ENCODE assay signal across 23 cellular contexts in the genomic region with DNA sequence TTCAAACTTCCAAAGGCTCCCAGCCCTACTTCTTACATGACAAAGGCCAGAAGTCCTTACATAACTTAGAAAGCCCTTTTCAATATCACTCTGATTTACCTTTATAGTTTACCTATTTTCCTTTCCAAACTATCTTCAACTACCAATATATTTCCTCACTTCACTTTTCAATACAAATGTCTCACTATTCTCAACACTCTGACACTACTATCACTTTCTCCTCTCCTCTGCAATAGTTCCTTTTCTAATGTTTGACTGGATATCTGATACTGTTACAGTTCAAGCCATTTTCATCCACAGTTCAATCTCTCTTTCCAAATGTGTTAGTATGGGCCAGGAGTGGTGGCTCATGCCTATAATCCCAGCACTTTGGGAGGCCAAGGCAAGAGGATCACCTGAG. TPM values are rescaled to one million over a fixed set of nuclear protein-coding genes. Genes with fewer than 3 reads are reported as not detected.
A peak's percentile ranks its signal among the peaks of the same experiment; 100 is the strongest.
DNase-seq lines count a peak whose midpoint lies in the region; ATAC-seq lines count a peak whose summit lies in the region.
"Had no signal": no experiment of that assay in that cellular context is flagged by ENCODE, and none has a peak within 500 bp of the region (broad histone marks: within the 10 kb centered on the region; RNA-seq: fewer than 3 reads in every experiment).

No MANE protein-coding gene starts in this region.

- H3K27me3 ChIP-seq in BLaER1 treated with 17β-estradiol and CSF1 and Interleukin-3, amounts not matched to agents 10 nM and 100 nM, result no peaks in the 10 kb centered on the region
- no peaks in the 10 kb centered on the region for H3K27me3 ChIP-seq in CD8-positive, alpha-beta memory T cell (ENCODE audit: insufficient read depth, low read length, poor library complexity, severe bottlenecking)
- no peaks in the 10 kb centered on the region for H3K27me3 ChIP-seq in iPS-18a (ENCODE audit: control insufficient read depth, insufficient read depth, low read length)
- H3K27me3 ChIP-seq: gastroesophageal sphincter, neutrophil, stomach, tibial artery had no signal

- H3K4me1 ChIP-seq in BLaER1 treated with 17β-estradiol and CSF1 and Interleukin-3, amounts not matched to agents 10 nM and 100 nM, result peaks cover 23 to 39% (median 33%) of the 10 kb centered on the region in 10 experiments
- peaks cover 36% of the 10 kb centered on the region for H3K4me1 ChIP-seq in CD8-positive, alpha-beta memory T cell (ENCODE audit: insufficient read depth, low read length)
- peaks cover 39% of the 10 kb centered on the region for H3K4me1 ChIP-seq in iPS-18a (ENCODE audit: control insufficient read depth, low read depth, low read length)

- no peaks in the 10 kb centered on the region for H3K9me3 Mint-ChIP-seq in CD8-positive, alpha-beta memory T cell
- no peaks in the 10 kb centered on the region for H3K9me3 Mint-ChIP-seq in activated T-helper 2 cell treated with anti-CD3 and anti-CD28 coated beads, Interferon-gamma antibody, Interleukin-2, Interleukin-4, amounts not matched to agents 10 μg/mL and 5 μg/mL and 100 μg/mL, durations not matched to agents 14 hours and 24 hours and 36 hours
- H3K9me3 Mint-ChIP-seq: activated CD4-positive, alpha-beta T cell treated with anti-CD3 and anti-CD28 coated beads, Interleukin-2, amount 10 ng/mL, durations not matched to agents 7 days and 5 days; dendritic cell treated with granulocyte-macrophage colony-stimulating factor and Interleukin-4, amounts not matched to agents 40 ng/mL and 50 ng/mL, for 4 days had no signal

- no peaks in the 10 kb centered on the region for H3K27me3 Mint-ChIP-seq in CD8-positive, alpha-beta memory T cell
- H3K27me3 Mint-ChIP-seq in activated T-helper 2 cell treated with anti-CD3 and anti-CD28 coated beads, Interferon-gamma antibody, Interleukin-2, Interleukin-4, amounts not matched to agents 10 μg/mL and 5 μg/mL and 100 μg/mL, durations not matched to agents 14 hours and 24 hours and 36 hours (ENCODE audit: low read depth), result no peaks in the 10 kb centered on the region
- H3K27me3 Mint-ChIP-seq: activated CD4-positive, alpha-beta T cell treated with anti-CD3 and anti-CD28 coated beads, Interleukin-2, amount 10 ng/mL, durations not matched to agents 7 days and 5 days; dendritic cell treated with granulocyte-macrophage colony-stimulating factor and Interleukin-4, amounts not matched to agents 40 ng/mL and 50 ng/mL, for 4 days had no signal

- ATAC-seq in GM21576 (IDR thresholded peaks at IDR 0.05; ENCODE audit: unreplicated experiment), result no peak
- ATAC-seq: gastroesophageal sphincter, mucosa of descending colon, psoas muscle had no signal

- peaks cover 48 to 74% (median 65%) of the 10 kb centered on the region in 11 experiments for H3K36me3 ChIP-seq in BLaER1 treated with 17β-estradiol and CSF1 and Interleukin-3, amounts not matched to agents 10 nM and 100 nM
- peaks cover 5% of the 10 kb centered on the region for H3K36me3 ChIP-seq in CD8-positive, alpha-beta memory T cell (ENCODE audit: insufficient read depth, low read length)
- H3K36me3 ChIP-seq in iPS-18a (ENCODE audit: control insufficient read depth, low read depth, low read length), result peaks cover 23% of the 10 kb centered on the region

- no peaks in the 10 kb centered on the region for H3K9me3 ChIP-seq in BLaER1 treated with 17β-estradiol and CSF1 and Interleukin-3, amounts not matched to agents 10 nM and 100 nM (replicated peaks in 1 of 11)
- no peaks in the 10 kb centered on the region for H3K9me3 ChIP-seq in CD8-positive, alpha-beta memory T cell (ENCODE audit: low read length)
- H3K9me3 ChIP-seq in iPS-18a (ENCODE audit: control insufficient read depth, low read depth, low read length), result no peaks in the 10 kb centered on the region
- H3K9me3 ChIP-seq: gastroesophageal sphincter, mucosa of descending colon, neutrophil, psoas muscle, stomach, tibial artery had no signal

- peak overlapping the region in 2 of 7 donors; percentile 1 to 13 for H3K4me3 Mint-ChIP-seq in CD8-positive, alpha-beta memory T cell
- no peak overlapping the region for H3K4me3 Mint-ChIP-seq in activated T-helper 2 cell treated with anti-CD3 and anti-CD28 coated beads, Interferon-gamma antibody, Interleukin-2, Interleukin-4, amounts not matched to agents 10 μg/mL and 5 μg/mL and 100 μg/mL, durations not matched to agents 14 hours and 24 hours and 36 hours (ENCODE audit: low read depth)
- H3K4me3 Mint-ChIP-seq: dendritic cell treated with granulocyte-macrophage colony-stimulating factor and Interleukin-4, amounts not matched to agents 40 ng/mL and 50 ng/mL, for 4 days had no signal

- no peak overlapping the region for H3K27ac ChIP-seq in BLaER1 treated with 17β-estradiol and CSF1 and Interleukin-3, amounts not matched to agents 10 nM and 100 nM
- H3K27ac ChIP-seq in CD8-positive, alpha-beta memory T cell (ENCODE audit: low read depth, low read length), result no peak overlapping the region
- H3K27ac ChIP-seq in iPS-18a (ENCODE audit: low read length), result no peak overlapping the region
- H3K27ac ChIP-seq: gastroesophageal sphincter, neutrophil, psoas muscle, stomach, tibial artery had no signal

- H3K4me1 Mint-ChIP-seq in CD8-positive, alpha-beta memory T cell, result peaks cover 47 to 66% (median 52%) of the 10 kb centered on the region in 3 donors
- H3K4me1 Mint-ChIP-seq in activated T-helper 2 cell treated with anti-CD3 and anti-CD28 coated beads, Interferon-gamma antibody, Interleukin-2, Interleukin-4, amounts not matched to agents 10 μg/mL and 5 μg/mL and 100 μg/mL, durations not matched to agents 14 hours and 24 hours and 36 hours (ENCODE audit: low read depth), result peaks cover 32% of the 10 kb centered on the region

- intact Hi-C loops in activated T-helper 2 cell treated with anti-CD3 and anti-CD28 coated beads, Interferon-gamma antibody, Interleukin-2, Interleukin-4, amounts not matched to agents 10 μg/mL and 5 μg/mL and 100 μg/mL, durations not matched to agents 14 hours and 24 hours and 36 hours (cut with micrococcal nuclease), result no loop called here

- H3K4me2 ChIP-seq in BLaER1 treated with 17β-estradiol and CSF1 and Interleukin-3, amounts not matched to agents 10 nM and 100 nM, result peak overlapping the region in 10 of 11 experiments; percentile 71 to 97 (median 86); a peak in 10 of 22 replicates

- H3K9ac ChIP-seq in BLaER1 treated with 17β-estradiol and CSF1 and Interleukin-3, amounts not matched to agents 10 nM and 100 nM, result peak overlapping the region in 1 of 11 experiments; percentile 12; a peak in 2 of 22 replicates
- H3K9ac ChIP-seq in iPS-18a (ENCODE audit: low read length), result no peak overlapping the region

- no peak overlapping the region for H3K4me3 ChIP-seq in BLaER1 treated with 17β-estradiol and CSF1 and Interleukin-3, amounts not matched to agents 10 nM and 100 nM
- H3K4me3 ChIP-seq in CD8-positive, alpha-beta memory T cell (ENCODE audit: low read length), result no peak overlapping the region
- peak overlapping the region; percentile 38 for H3K4me3 ChIP-seq in iPS-18a (ENCODE audit: low read length)
- H3K4me3 ChIP-seq: gastroesophageal sphincter, mucosa of descending colon, psoas muscle, tibial artery had no signal

- CTCF ChIA-PET in CD8-positive, alpha-beta memory T cell (lab: Charles Lee), result interaction anchor here (1.5 kb wide), 1 partner anchor 16 kb away, joined by 3 read pairs; no protein-coding TSS in a partner anchor

- H3K27ac Mint-ChIP-seq in CD8-positive, alpha-beta memory T cell, result peak overlapping the region in 5 of 8 donors; percentile 4 to 93 (median 20)
- peak overlapping the region; percentile 10 for H3K27ac Mint-ChIP-seq in activated T-helper 2 cell treated with anti-CD3 and anti-CD28 coated beads, Interferon-gamma antibody, Interleukin-2, Interleukin-4, amounts not matched to agents 10 μg/mL and 5 μg/mL and 100 μg/mL, durations not matched to agents 14 hours and 24 hours and 36 hours
- H3K27ac Mint-ChIP-seq: activated CD4-positive, alpha-beta T cell treated with anti-CD3 and anti-CD28 coated beads, Interleukin-2, amount 10 ng/mL, durations not matched to agents 7 days and 5 days; dendritic cell treated with granulocyte-macrophage colony-stimulating factor and Interleukin-4, amounts not matched to agents 40 ng/mL and 50 ng/mL, for 4 days had no signal

- POLR2A ChIA-PET in CD8-positive, alpha-beta memory T cell (lab: Charles Lee), result no interaction called here

- DNase-seq in CD8-positive, alpha-beta memory T cell, result no peak
- no peak for DNase-seq in activated T-helper 2 cell treated with anti-CD3 and anti-CD28 coated beads, Interferon-gamma antibody, Interleukin-2, Interleukin-4, amounts not matched to agents 10 μg/mL and 5 μg/mL and 100 μg/mL, durations not matched to agents 14 hours and 24 hours and 36 hours (ENCODE audit: low spot score)
- DNase-seq in Kasumi-1 (lab: John Stamatoyannopoulos, UW) (no peak), SKM-1 (lab: John Stamatoyannopoulos, UW; ENCODE audit: unreplicated experiment) (no peak), SHP77 treated with DMSO at 0.1 percent for 48 hours (lab: John Stamatoyannopoulos, UW) (no peak)
- DNase-seq: activated CD4-positive, alpha-beta T cell treated with anti-CD3 and anti-CD28 coated beads, Interleukin-2, amount 10 ng/mL, durations not matched to agents 7 days and 5 days; activated naive CD4-positive, alpha-beta T cell; aorta; caudate nucleus; mucosa of descending colon; NCI-H1092 treated with DMSO at 0.1 percent for 48 hours; NCI-H2029; NCI-H2227 treated with DMSO at 0.1 percent for 48 hours; NCI-H69; psoas muscle; stomach; tibial artery had no signal

- H3K36me3 Mint-ChIP-seq in CD8-positive, alpha-beta memory T cell, result peaks cover 0 to 51% (median 7%) of the 10 kb centered on the region in 3 donors
- peaks cover 44% of the 10 kb centered on the region for H3K36me3 Mint-ChIP-seq in activated T-helper 2 cell treated with anti-CD3 and anti-CD28 coated beads, Interferon-gamma antibody, Interleukin-2, Interleukin-4, amounts not matched to agents 10 μg/mL and 5 μg/mL and 100 μg/mL, durations not matched to agents 14 hours and 24 hours and 36 hours (ENCODE audit: low read depth)

- peaks cover 66 to 88% (median 74%) of the 10 kb centered on the region in 11 experiments for H4K20me1 ChIP-seq in BLaER1 treated with 17β-estradiol and CSF1 and Interleukin-3, amounts not matched to agents 10 nM and 100 nM

RNA-seq across cellular contexts. Expression of a gene that starts 3.3 kb away (rescaled TPM):
- 100 to 1,000 TPM in 1 of 2 experiments, 10 to 100 TPM in 1; 89.7 to 103 TPM for total RNA-seq in CD8-positive, alpha-beta memory T cell
- polyA plus RNA-seq in CD8-positive, alpha-beta memory T cell, result 109 TPM
- 78.3 and 82.2 TPM in 2 replicates for total RNA-seq in activated T-helper 2 cell treated with anti-CD3 and anti-CD28 coated beads, Interferon-gamma antibody, Interleukin-2, Interleukin-4, amounts not matched to agents 10 μg/mL and 5 μg/mL and 100 μg/mL, durations not matched to agents 14 hours and 24 hours and 36 hours

RNA-seq across cellular contexts. Expression of a gene that starts 3.6 kb away (rescaled TPM):
- 10 to 100 TPM; 49.0 to 49.7 TPM for total RNA-seq in CD8-positive, alpha-beta memory T cell
- polyA plus RNA-seq in CD8-positive, alpha-beta memory T cell, result 110 TPM
- total RNA-seq in activated T-helper 2 cell treated with anti-CD3 and anti-CD28 coated beads, Interferon-gamma antibody, Interleukin-2, Interleukin-4, amounts not matched to agents 10 μg/mL and 5 μg/mL and 100 μg/mL, durations not matched to agents 14 hours and 24 hours and 36 hours, result 58.6 and 59.2 TPM in 2 replicates

RNA-seq across cellular contexts. Expression of a gene that starts 15.1 kb away (rescaled TPM):
- 10 to 100 TPM; 39.1 to 40.8 TPM for total RNA-seq in CD8-positive, alpha-beta memory T cell
- polyA plus RNA-seq in CD8-positive, alpha-beta memory T cell, result 40.2 TPM
- 34.8 and 35.2 TPM in 2 replicates for total RNA-seq in activated T-helper 2 cell treated with anti-CD3 and anti-CD28 coated beads, Interferon-gamma antibody, Interleukin-2, Interleukin-4, amounts not matched to agents 10 μg/mL and 5 μg/mL and 100 μg/mL, durations not matched to agents 14 hours and 24 hours and 36 hours

RNA-seq across cellular contexts. Expression of a gene that starts 28.5 kb away (rescaled TPM):
- total RNA-seq in CD8-positive, alpha-beta memory T cell, result 1 to 10 TPM in 1 of 2 experiments, under 1 TPM in 1; 0.29 to 1.0 TPM
- polyA plus RNA-seq in CD8-positive, alpha-beta memory T cell, result not detected
- total RNA-seq in activated T-helper 2 cell treated with anti-CD3 and anti-CD28 coated beads, Interferon-gamma antibody, Interleukin-2, Interleukin-4, amounts not matched to agents 10 μg/mL and 5 μg/mL and 100 μg/mL, durations not matched to agents 14 hours and 24 hours and 36 hours, result not detected in 2 replicates
- total RNA-seq: activated CD4-positive, alpha-beta T cell treated with anti-CD3 and anti-CD28 coated beads, Interleukin-2, amount 10 ng/mL, durations not matched to agents 7 days and 5 days had no signal
